Comparison of ENCODE assay signal across 20 cellular contexts in the genomic region with DNA sequence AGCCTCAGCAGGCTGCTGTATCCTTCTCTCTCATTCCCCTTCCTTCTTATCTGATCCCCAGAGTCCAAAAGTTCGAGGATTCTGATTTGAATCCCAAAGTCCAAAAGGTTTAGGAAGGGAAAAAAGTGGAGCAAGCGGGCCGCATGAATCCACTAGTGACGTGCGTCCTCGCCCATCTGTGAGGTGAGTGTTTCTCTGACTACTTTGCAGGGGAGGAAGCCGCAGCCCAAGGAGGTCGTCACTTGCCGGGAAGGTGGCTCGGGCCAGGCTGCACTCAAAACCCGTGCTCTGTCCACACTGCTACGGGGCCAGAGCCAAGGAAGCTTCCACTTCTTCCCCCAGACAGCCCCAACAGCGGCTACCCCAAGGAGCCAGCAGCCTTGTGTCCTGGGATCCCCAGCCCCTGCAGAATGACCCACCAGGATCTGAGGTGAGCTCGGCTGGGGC. TPM values are rescaled to one million over a fixed set of nuclear protein-coding genes. Genes with fewer than 3 reads are reported as not detected.
A peak's percentile ranks its signal among the peaks of the same experiment; 100 is the strongest.
DNase-seq lines count a peak whose midpoint lies in the region; ATAC-seq, FAIRE-seq and TF ChIP-seq lines count a peak whose summit lies in the region.
"Had no signal": no experiment of that assay in that cellular context is flagged by ENCODE, and none has a peak within 500 bp of the region (broad histone marks: within the 10 kb centered on the region; RNA-seq: fewer than 3 reads in every experiment).

No MANE protein-coding gene starts in this region.

- peak overlapping the region; percentile 84 for H3K27ac Mint-ChIP-seq in astrocyte (ENCODE audit: unreplicated experiment)

- H3K36me3 ChIP-seq in astrocyte (ENCODE audit: insufficient read depth, low read length) (no peaks in the 10 kb centered on the region), small intestine (ENCODE audit: control insufficient read depth in 2 of 2, insufficient read depth in 2 of 2, low read length in 2 of 2) (no peaks in the 10 kb centered on the region)
- H3K36me3 ChIP-seq: BLaER1 treated with 17β-estradiol and CSF1 and Interleukin-3, amounts not matched to agents 10 nM and 100 nM had no signal

- H3K4me3 Mint-ChIP-seq in astrocyte (ENCODE audit: unreplicated experiment), result no peak overlapping the region
- H3K4me3 Mint-ChIP-seq: CD8-positive, alpha-beta memory T cell had no signal

- H3K9ac ChIP-seq in astrocyte (ENCODE audit: low read length), result no peak overlapping the region
- H3K9ac ChIP-seq: BLaER1 treated with 17β-estradiol and CSF1 and Interleukin-3, amounts not matched to agents 10 nM and 100 nM had no signal

- no peaks in the 10 kb centered on the region for H3K27me3 ChIP-seq in astrocyte (ENCODE audit: insufficient read depth, low read length)
- H3K27me3 ChIP-seq in small intestine (ENCODE audit: control insufficient read depth in 2 of 2, insufficient read depth in 2 of 2, low read length in 2 of 2), result no peaks in the 10 kb centered on the region
- H3K27me3 ChIP-seq: BLaER1 treated with 17β-estradiol and CSF1 and Interleukin-3, amounts not matched to agents 10 nM and 100 nM had no signal

- peak; percentile 50 for ATAC-seq in left lobe of liver
- no peak for ATAC-seq in GM18909 (IDR thresholded peaks at IDR 0.05; ENCODE audit: poor library complexity, unreplicated experiment)

- DNase-seq in ELF-1 (ENCODE audit: low read depth, low spot score) (peak; percentile 20), astrocyte (ENCODE audit: low read depth) (no peak), left lobe of liver (ENCODE audit: low spot score) (peak; percentile 64), small intestine (peak; percentile 23), NOMO-1 treated with dmso at 0.1 percent for 144 hours (lab: John Stamatoyannopoulos, UW; ENCODE audit: unreplicated experiment) (no peak), GOT3 (lab: John Stamatoyannopoulos, UW) (no peak)
- DNase-seq: CD8-positive, alpha-beta memory T cell; DMS79; HCEC 1CT; KG1; NCI-H1436; NCI-H2029 treated with DMSO at 0.1 percent for 48 hours; NCI-H2171 treated with DMSO at 0.1 percent for 48 hours; NCI-H748 treated with DMSO at 0.1 percent for 48 hours; PC-9 had no signal

- H3K36me3 Mint-ChIP-seq in astrocyte (ENCODE audit: low read depth, unreplicated experiment), result peaks cover 2% of the 10 kb centered on the region
- H3K36me3 Mint-ChIP-seq: CD8-positive, alpha-beta memory T cell had no signal

- no peaks in the 10 kb centered on the region for H3K79me2 ChIP-seq in astrocyte (ENCODE audit: insufficient read depth, low read length)

- no peaks in the 10 kb centered on the region for H3K9me3 ChIP-seq in astrocyte (ENCODE audit: insufficient read depth, low read depth, low read length)
- no peaks in the 10 kb centered on the region for H3K9me3 ChIP-seq in small intestine (ENCODE audit: control insufficient read depth, low read depth)
- H3K9me3 ChIP-seq: BLaER1 treated with 17β-estradiol and CSF1 and Interleukin-3, amounts not matched to agents 10 nM and 100 nM had no signal

- no peak for TF ChIP-seq CTCF in astrocyte (IDR thresholded peaks at IDR 0.05; ENCODE audit: insufficient read depth, low read depth, low read length)

- no peak overlapping the region for H2AFZ ChIP-seq in astrocyte (ENCODE audit: low read depth, low read length)
- H2AFZ ChIP-seq: PC-9 had no signal

- WGBS in small intestine, 3 donors, result 44 to 74% (median 54%) methylated on average over 14 of the region's 14 CpGs

- no peak overlapping the region for H3K4me2 ChIP-seq in astrocyte (ENCODE audit: low read length)
- H3K4me2 ChIP-seq: BLaER1 treated with 17β-estradiol and CSF1 and Interleukin-3, amounts not matched to agents 10 nM and 100 nM; PC-9 had no signal

- H3K9me3 Mint-ChIP-seq in astrocyte (ENCODE audit: unreplicated experiment), result no peaks in the 10 kb centered on the region
- H3K9me3 Mint-ChIP-seq: CD8-positive, alpha-beta memory T cell had no signal

- peaks cover 8% of the 10 kb centered on the region for H3K27me3 Mint-ChIP-seq in astrocyte (ENCODE audit: low read depth, unreplicated experiment)

- no peaks in the 10 kb centered on the region for H4K20me1 ChIP-seq in astrocyte (ENCODE audit: insufficient read depth, low read length)
- H4K20me1 ChIP-seq: BLaER1 treated with 17β-estradiol and CSF1 and Interleukin-3, amounts not matched to agents 10 nM and 100 nM had no signal

- FAIRE-seq in astrocyte (lab: Jason Lieb, UNC) (no peak), small intestine (lab: Jason Lieb, UNC) (no peak)
- FAIRE-seq: A204.1, D721Med, HTR-8/SVneo had no signal

- H3K4me1 Mint-ChIP-seq in astrocyte (ENCODE audit: low read depth, unreplicated experiment), result no peaks in the 10 kb centered on the region
- H3K4me1 Mint-ChIP-seq: CD8-positive, alpha-beta memory T cell had no signal

- H3K4me3 ChIP-seq in astrocyte (ENCODE audit: insufficient read depth, low read depth, low read length), result no peak overlapping the region
- no peak overlapping the region for H3K4me3 ChIP-seq in small intestine (ENCODE audit: low read depth in 1 of 2, low read length in 2 of 2)
- H3K4me3 ChIP-seq: BLaER1 treated with 17β-estradiol and CSF1 and Interleukin-3, amounts not matched to agents 10 nM and 100 nM; PC-9 had no signal

- no peak overlapping the region for H3K27ac ChIP-seq in astrocyte (ENCODE audit: low read depth, low read length)
- H3K27ac ChIP-seq in small intestine (ENCODE audit: low read depth in 1 of 2, low read length in 1 of 2), result no peak overlapping the region
- H3K27ac ChIP-seq: BLaER1 treated with 17β-estradiol and CSF1 and Interleukin-3, amounts not matched to agents 10 nM and 100 nM; PC-9 had no signal

- H3K4me1 ChIP-seq in astrocyte (ENCODE audit: insufficient read depth, low read length) (peaks cover 12% of the 10 kb centered on the region), small intestine (ENCODE audit: control insufficient read depth in 2 of 2, insufficient read depth in 1 of 2, low read depth in 1 of 2, low read length in 1 of 2) (no peaks in the 10 kb centered on the region)

RNA-seq across cellular contexts. Expression of a gene that starts 16.3 kb away (rescaled TPM):
- total RNA-seq in astrocyte, result 0.48 and 0.55 TPM in 2 replicates
- total RNA-seq in left lobe of liver, result 48.7 TPM
- 1 to 10 TPM in 1 of 3 donors, not detected in 2; 2.1 TPM for polyA plus RNA-seq in small intestine
- total RNA-seq: CD8-positive, alpha-beta memory T cell had no signal
- polyA plus RNA-seq: CD8-positive, alpha-beta memory T cell had no signal

RNA-seq across cellular contexts. Expression of a gene that starts 49.0 kb away (rescaled TPM):
- total RNA-seq in astrocyte (153 and 160 TPM in 2 replicates), left lobe of liver (31.3 TPM)
- polyA plus RNA-seq in small intestine, result 100 to 1,000 TPM; 104 to 131 (median 104) TPM

RNA-seq across cellular contexts. Expression of a gene that starts 59.0 kb away (rescaled TPM):
- total RNA-seq in astrocyte (69.0 and 74.0 TPM in 2 replicates), left lobe of liver (34.3 TPM)
- 10 to 100 TPM; 15.1 to 25.2 (median 16.1) TPM for polyA plus RNA-seq in small intestine

Comparison
In these comparisons a context has a peak if more than half of its experiments do, and no peak if none do; other contexts are left out.
1. DNase-seq: peak in ELF-1 (single experiment), left lobe of liver (single experiment) and small intestine (single experiment); none in astrocyte (single experiment), NOMO-1 treated with dmso at 0.1 percent for 144 hours (single experiment) and GOT3 (single experiment).
2. RNA of a gene that starts 16.3 kb away (total RNA-seq): 48.7 TPM in left lobe of liver (single experiment); 0.48 to 0.55 TPM in astrocyte; every median in the first group is over 10 times any median in the second.